Comparison of ENCODE assay signal across 22 cellular contexts in genomic region chr15:80323285-80323684, GRCh38.
DNase-seq lines count a peak whose midpoint lies in the region; ATAC-seq, FAIRE-seq and TF ChIP-seq lines count a peak whose summit lies in the region.
"Had no signal": no experiment of that assay in that cellular context is flagged by ENCODE, and none has a peak within 500 bp of the region (broad histone marks: within the 10 kb centered on the region; RNA-seq: fewer than 3 reads in every experiment).

No MANE protein-coding gene starts in this region.

- H3K36me3 ChIP-seq in HepG2 (replicated peaks in 1 of 2; ENCODE audit: control insufficient read depth in 1 of 2, insufficient read depth in 2 of 2, low read length in 2 of 2): no peaks in the 10 kb centered on the region
- no peaks in the 10 kb centered on the region for H3K36me3 ChIP-seq in right lobe of liver
- H3K36me3 ChIP-seq: heart right ventricle had no signal

- TF ChIP-seq POLR2A in HepG2 (IDR thresholded peaks at IDR 0.05; ENCODE audit: insufficient read depth in 1 of 2, low read depth in 2 of 2, low read length in 2 of 2) (no peak), right lobe of liver (IDR thresholded peaks at IDR 0.05) (no peak)

- intact Hi-C loops in HepG2 (cut with micrococcal nuclease; ENCODE audit: unreplicated experiment): no loop called here
- intact Hi-C loops in right lobe of liver (cut with DNase I): no loop called here

- no peaks in the 10 kb centered on the region for H3K4me1 Mint-ChIP-seq in glutamatergic neuron (ENCODE audit: low read depth, unreplicated experiment)
- H3K4me1 Mint-ChIP-seq: activated CD4-positive, alpha-beta T cell treated with anti-CD3 and anti-CD28 coated beads, Interleukin-2, amount 10 ng/mL, durations not matched to agents 24 days and 14 days; IgD-negative memory B cell had no signal

- no peak overlapping the region for H3K4me3 ChIP-seq in HepG2 (replicated peaks in 1 of 3; ENCODE audit: insufficient read depth in 1 of 3, low read depth in 2 of 3, low read length in 3 of 3)
- no peak overlapping the region for H3K4me3 ChIP-seq in right lobe of liver
- H3K4me3 ChIP-seq in astrocyte of the cerebellum (ENCODE audit: low read depth, low read length): no peak overlapping the region
- H3K4me3 ChIP-seq: GM12878, heart right ventricle had no signal

- TF ChIP-seq CTCF in HepG2 (CRISPR knock-in tag; IDR thresholded peaks at IDR 0.05): no peak
- TF ChIP-seq CTCF in right lobe of liver (IDR thresholded peaks at IDR 0.05): peak in 1 of 4 donors; percentile 7
- TF ChIP-seq CTCF in astrocyte of the cerebellum (IDR thresholded peaks at IDR 0.05; ENCODE audit: low read depth, low read length, missing control alignments): peak; percentile 23
- peak; percentile 38 for TF ChIP-seq CTCF in glutamatergic neuron (IDR thresholded peaks at IDR 0.05; ENCODE audit: partially characterized antibody, unreplicated experiment)

- in situ Hi-C loops in HepG2 (cut with HindIII; ENCODE audit: extremely low pct_ligation_motif_present, low pct_unique_long_range_greater_than_20kb) (loop anchor here (25.0 kb wide), 1 partner anchor 311 kb away; no protein-coding TSS in a partner anchor), astrocyte of the cerebellum (cut with HindIII; ENCODE audit: low sequenced_read_pairs) (no loop called here)

- no peak overlapping the region for H3K4me3 Mint-ChIP-seq in glutamatergic neuron (ENCODE audit: unreplicated experiment)
- H3K4me3 Mint-ChIP-seq: activated CD4-positive, alpha-beta T cell treated with anti-CD3 and anti-CD28 coated beads, Interleukin-2, amount 10 ng/mL, durations not matched to agents 24 days and 14 days; dendritic cell treated with granulocyte-macrophage colony-stimulating factor and Interleukin-4, amounts not matched to agents 40 ng/mL and 50 ng/mL, for 4 days; IgD-negative memory B cell; natural killer cell treated with Interleukin-12 subunit alpha and Interleukin-12 subunit beta and Interleukin-15 and Interleukin-18, amount 100 ng/mL, for 72 hours; stimulated activated naive CD8-positive, alpha-beta T cell treated with anti-CD3 and anti-CD28 coated beads, Interleukin-15, Interleukin-2, amounts not matched to agents 100 ng/mL and 50 ng/mL, for 24 hours had no signal

- POLR2A ChIA-PET in HepG2 (lab: Yijun Ruan, JAX): no interaction called here

- no TSS peak for BruUV-seq in HepG2 (replicated peaks; lab: Mats Ljungman, UMichigan)

- H2AFZ ChIP-seq in HepG2 (ENCODE audit: low read length): no peak overlapping the region

- H3K27me3 Mint-ChIP-seq in glutamatergic neuron (ENCODE audit: unreplicated experiment): peaks cover 1% of the 10 kb centered on the region

- no peak for TF ChIP-seq EP300 in HepG2 (IDR thresholded peaks at IDR 0.05; ENCODE audit: low read depth in 2 of 2, low read length in 2 of 2)
- no peak for TF ChIP-seq EP300 in HepG2 (CRISPR knock-in tag; IDR thresholded peaks at IDR 0.05; ENCODE audit: borderline replicate concordance)

- DNase-seq in HepG2 (ENCODE audit: low spot score) (no peak), right lobe of liver (no peak), astrocyte of the cerebellum (ENCODE audit: low read depth) (no peak), glutamatergic neuron (no peak), NCI-H69 (lab: John Stamatoyannopoulos, UW) (no peak)
- no peak for DNase-seq in activated CD4-positive, alpha-beta T cell treated with anti-CD3 and anti-CD28 coated beads for 48 hours
- DNase-seq in stimulated activated CD4-positive, alpha-beta T cell treated with anti-CD3 and anti-CD28 coated beads, Interleukin-4, amount 100 ng/mL, for 4 hours: no peak
- DNase-seq: activated CD4-positive, alpha-beta T cell treated with anti-CD3 and anti-CD28 coated beads, Interleukin-2, amount 10 ng/mL, durations not matched to agents 24 days and 14 days; anterior cingulate cortex; heart right ventricle; mammary epithelial cell; NCI-H1048; NCI-H748 treated with DMSO at 0.1 percent for 48 hours had no signal

- ATAC-seq in HepG2: no peak
- ATAC-seq in right lobe of liver: no peak
- no peak for ATAC-seq in HG03135 (IDR thresholded peaks at IDR 0.05; ENCODE audit: unreplicated experiment)
- ATAC-seq: esophagus mucosa; GM12878; heart right ventricle; natural killer cell treated with Interleukin-12 subunit alpha and Interleukin-12 subunit beta and Interleukin-15 and Interleukin-18, amount 100 ng/mL, for 72 hours had no signal

- no peak for TF ChIP-seq RAD21 in HepG2 (CRISPR knock-in tag; IDR thresholded peaks at IDR 0.05)

- CTCF ChIA-PET in HepG2 (lab: Yijun Ruan, JAX; ENCODE audit: low intra/inter-chr PET ratio, low total read pairs): no interaction called here

- 0% methylated on average over 1 of the region's 1 CpG for WGBS in HepG2 (ENCODE audit: low lambda C conversion rate)
- 56% methylated on average over 1 of the region's 1 CpG for WGBS in right lobe of liver (ENCODE audit: insufficient coverage, low coverage, low lambda C conversion rate, missing lambda C conversion rate)

- H3K79me2 ChIP-seq in HepG2 (ENCODE audit: insufficient read depth, low read length): no peaks in the 10 kb centered on the region

- no peaks in the 10 kb centered on the region for H4K20me1 ChIP-seq in HepG2 (ENCODE audit: insufficient read depth, low read length)

- no peaks in the 10 kb centered on the region for H3K9me3 Mint-ChIP-seq in glutamatergic neuron (ENCODE audit: unreplicated experiment)
- H3K9me3 Mint-ChIP-seq: activated CD4-positive, alpha-beta T cell treated with anti-CD3 and anti-CD28 coated beads, Interleukin-2, amount 10 ng/mL, durations not matched to agents 24 days and 14 days; stimulated activated naive CD8-positive, alpha-beta T cell treated with anti-CD3 and anti-CD28 coated beads, Interleukin-15, Interleukin-2, amounts not matched to agents 100 ng/mL and 50 ng/mL, for 24 hours had no signal

- peaks cover 12% of the 10 kb centered on the region for H3K36me3 Mint-ChIP-seq in glutamatergic neuron (ENCODE audit: unreplicated experiment)
- H3K36me3 Mint-ChIP-seq: IgD-negative memory B cell; natural killer cell treated with Interleukin-12 subunit alpha and Interleukin-12 subunit beta and Interleukin-15 and Interleukin-18, amount 100 ng/mL, for 72 hours had no signal

- FAIRE-seq in HepG2 (lab: Jason Lieb, UNC): no peak
- FAIRE-seq: G401.6, GM12878, islet of Langerhans had no signal

- H3K27me3 ChIP-seq in HepG2 (ENCODE audit: control insufficient read depth in 1 of 2, insufficient read depth in 2 of 2, low read length in 2 of 2) (0 out of 5 replicates have a peak, but pooled peaks cover 0 to 6% of the 10 kb centered on the region in 2 experiments), right lobe of liver (no peaks in the 10 kb centered on the region)

- H3K27ac ChIP-seq in HepG2 (ENCODE audit: extremely low read length, insufficient read depth, low read length) (no peak overlapping the region), right lobe of liver (no peak overlapping the region)
- H3K27ac ChIP-seq: heart right ventricle had no signal

- H3K9ac ChIP-seq in HepG2 (ENCODE audit: insufficient read depth, low read depth, low read length): no peak overlapping the region

- H3K27ac Mint-ChIP-seq in glutamatergic neuron (ENCODE audit: unreplicated experiment): no peak overlapping the region
- H3K27ac Mint-ChIP-seq: activated CD4-positive, alpha-beta T cell treated with anti-CD3 and anti-CD28 coated beads, Interleukin-2, amount 10 ng/mL, durations not matched to agents 24 days and 14 days; dendritic cell treated with granulocyte-macrophage colony-stimulating factor and Interleukin-4, amounts not matched to agents 40 ng/mL and 50 ng/mL, for 4 days; IgD-negative memory B cell; natural killer cell treated with Interleukin-12 subunit alpha and Interleukin-12 subunit beta and Interleukin-15 and Interleukin-18, amount 100 ng/mL, for 72 hours; stimulated activated naive CD8-positive, alpha-beta T cell treated with anti-CD3 and anti-CD28 coated beads, Interleukin-15, Interleukin-2, amounts not matched to agents 100 ng/mL and 50 ng/mL, for 24 hours had no signal

- H3K4me1 ChIP-seq in HepG2 (ENCODE audit: insufficient read depth, low read length): no peaks in the 10 kb centered on the region
- no peaks in the 10 kb centered on the region for H3K4me1 ChIP-seq in right lobe of liver
- H3K4me1 ChIP-seq: heart right ventricle had no signal

- no peak overlapping the region for H3K4me2 ChIP-seq in HepG2 (ENCODE audit: low read depth, low read length)

- H3K9me3 ChIP-seq in HepG2 (ENCODE audit: low read length): 0 out of 2 replicates have a peak, but pooled peaks cover 8% of the 10 kb centered on the region
- H3K9me3 ChIP-seq in right lobe of liver: no peaks in the 10 kb centered on the region

TF ChIP-seq in HepG2, 621 proteins besides CTCF, POLR2A, EP300 and RAD21:
- TF ChIP-seq TEAD3 (CRISPR knock-in tag; optimal IDR thresholded peaks at IDR 0.05; ENCODE audit: borderline replicate concordance) (peak; percentile 44), FOXP1 (IDR thresholded peaks at IDR 0.05) (no peak), FOXP1 (CRISPR knock-in tag; IDR thresholded peaks at IDR 0.05) (no peak)
